Comparison of ENCODE assay signal across 7 cellular contexts in the genomic region with DNA sequence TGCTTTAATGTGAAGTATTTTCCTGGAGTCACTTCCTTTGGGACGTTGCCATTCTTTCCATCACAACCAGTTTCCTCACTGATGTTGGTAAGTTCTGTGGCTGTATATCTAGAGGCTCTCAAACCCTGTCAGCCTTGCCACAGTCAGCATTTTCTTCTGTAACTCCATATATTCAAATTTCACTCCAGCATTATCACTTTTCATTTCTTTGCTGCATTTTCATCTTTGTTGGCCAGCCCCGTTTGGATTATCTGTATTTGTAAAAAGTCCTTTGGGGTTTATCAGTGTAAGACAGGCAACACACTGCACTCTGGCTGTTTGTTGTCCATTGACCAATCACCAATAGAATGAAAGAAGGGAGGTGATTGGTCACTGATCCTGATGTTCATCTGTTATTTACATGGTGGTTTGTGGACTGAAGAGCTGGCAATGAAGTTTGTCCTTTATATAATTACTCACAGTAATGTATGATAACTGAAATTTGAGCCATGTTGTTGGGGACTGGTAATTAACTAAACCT. TPM values are rescaled to one million over a fixed set of nuclear protein-coding genes. Genes with fewer than 3 reads are reported as not detected.
DNase-seq lines count a peak whose midpoint lies in the region; ATAC-seq and TF ChIP-seq lines count a peak whose summit lies in the region.

No MANE protein-coding gene starts in this region.

- H3K9me3 ChIP-seq in T-helper 17 cell (ENCODE audit: control insufficient read depth, low read length, poor library complexity, severe bottlenecking) = no peaks in the 10 kb centered on the region

- TF ChIP-seq CTCF in nephron progenitor cell (IDR thresholded peaks at IDR 0.05) = no peak

- no peak overlapping the region for H3K4me3 Mint-ChIP-seq in nephron progenitor cell
- no peak overlapping the region for H3K4me3 Mint-ChIP-seq in T-helper 17 cell

- peaks cover 51% of the 10 kb centered on the region for H3K36me3 Mint-ChIP-seq in nephron progenitor cell (ENCODE audit: low read depth)
- H3K36me3 Mint-ChIP-seq in T-helper 17 cell (ENCODE audit: low read depth) = peaks cover 2% of the 10 kb centered on the region

- DNase-seq in astrocyte of the hippocampus (ENCODE audit: low read depth, low spot score) (peak; percentile 42), nephron progenitor cell (no peak), NCI-H2107 treated with DMSO at 0.1 percent for 48 hours (lab: John Stamatoyannopoulos, UW; ENCODE audit: unreplicated experiment) (no peak), T-helper 17 cell (no peak)
- DNase-seq in activated CD4-positive, CD25-positive, alpha-beta regulatory T cell (lab: John Stamatoyannopoulos, UW) = no peak

- H3K4me1 Mint-ChIP-seq in nephron progenitor cell = peaks cover 12% of the 10 kb centered on the region
- peaks cover 29% of the 10 kb centered on the region for H3K4me1 Mint-ChIP-seq in T-helper 17 cell

- no peaks in the 10 kb centered on the region for H3K27me3 Mint-ChIP-seq in nephron progenitor cell (ENCODE audit: low read depth, poor library complexity)
- no peaks in the 10 kb centered on the region for H3K27me3 Mint-ChIP-seq in T-helper 17 cell

- ATAC-seq in GM18867 (IDR thresholded peaks at IDR 0.05; ENCODE audit: unreplicated experiment) (peak; percentile 62), HG02852 (IDR thresholded peaks at IDR 0.05; ENCODE audit: unreplicated experiment) (peak; percentile 60), T-helper 17 cell (no peak)

- H3K9me3 Mint-ChIP-seq in nephron progenitor cell = peaks cover 6% of the 10 kb centered on the region

- H3K27ac Mint-ChIP-seq in nephron progenitor cell = peak overlapping the region; percentile 80
- no peak overlapping the region for H3K27ac Mint-ChIP-seq in T-helper 17 cell

RNA-seq across cellular contexts. Expression of gene GMPS, which starts 20.3 kb away (rescaled TPM):
- 10 to 100 TPM; 37.8 to 48.2 TPM for total RNA-seq in T-helper 17 cell

RNA-seq across cellular contexts. Expression of gene SLC33A1, which starts 36.5 kb away (rescaled TPM):
- 10 to 100 TPM; 17.3 to 23.7 TPM for total RNA-seq in T-helper 17 cell
